In the genomic region with DNA sequence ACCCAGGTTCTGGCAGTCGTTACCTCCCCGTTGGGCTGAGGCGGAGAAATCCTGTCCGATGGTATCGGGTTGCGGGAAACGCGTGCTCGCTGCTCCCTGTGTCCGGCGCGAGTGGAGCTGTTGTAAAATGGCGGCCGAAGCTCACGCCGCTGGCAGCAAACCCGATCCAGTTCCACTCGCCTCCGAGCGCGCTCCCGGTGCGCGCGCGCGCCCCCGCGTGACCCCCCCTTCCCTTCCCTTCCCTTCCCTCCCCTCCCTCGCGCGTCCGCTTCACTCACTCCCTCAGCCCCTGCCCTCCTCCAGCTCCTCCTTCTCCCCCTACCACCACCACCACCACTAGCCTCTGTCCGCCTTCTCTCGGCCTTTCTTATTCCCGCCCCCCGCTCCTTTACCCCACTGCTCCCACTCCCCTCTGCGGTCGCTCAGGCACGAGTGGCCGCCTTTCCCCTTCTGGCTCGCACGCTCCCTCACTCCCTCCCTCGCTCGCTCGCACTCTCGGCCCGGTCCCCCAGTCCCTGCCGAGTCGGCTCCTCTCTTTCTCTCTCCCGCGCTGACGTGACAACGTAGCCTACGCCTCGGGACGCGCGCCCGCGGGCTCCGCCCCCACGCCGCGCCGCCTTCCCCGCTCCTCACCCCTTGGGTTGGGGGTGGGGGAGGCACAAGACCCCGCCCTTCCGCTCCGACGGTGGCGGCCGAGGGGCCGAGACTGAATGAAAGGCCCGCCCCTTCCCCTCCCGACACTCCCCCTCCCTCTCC, we compare ENCODE assay signal across 8 cellular contexts. TPM values are rescaled to one million over a fixed set of nuclear protein-coding genes. Genes with fewer than 3 reads are reported as not detected.
DNase-seq lines count a peak whose midpoint lies in the region; ATAC-seq and TF ChIP-seq lines count a peak whose summit lies in the region.

SYNCRIP (minus strand) TSS at position 113 of the 756 bp plus-strand sequence. CDS start 1,447 bp downstream, outside the sequence.

- 0 to 1% (median 0%) methylated on average over 61 to 76 of the region's 76 CpGs for WGBS in ovary, 3 donors
- WGBS in thymus: under 1% methylated on average over 76 of the region's 76 CpGs

- no peaks in the 10 kb centered on the region for H3K9me2 ChIP-seq in SU-DHL-6 (replicated peaks; ENCODE audit: insufficient read depth, low read length)

- peak within 1 kb of the TSS; percentile 85 for H3K4me2 ChIP-seq in SU-DHL-6 (ENCODE audit: low read depth, low read length, poor library complexity, severe bottlenecking)

- peak within 1 kb of the TSS; percentile 91 for H3K27ac ChIP-seq in SU-DHL-6 (ENCODE audit: low read depth, low read length)
- peak within 1 kb of the TSS; percentile 93 to 96 for H3K27ac ChIP-seq in ovary
- peak within 1 kb of the TSS; percentile 100 for H3K27ac ChIP-seq in thymus (ENCODE audit: low read depth)

- intact Hi-C loops in head of caudate nucleus (cut with DNase I) (loop anchor here (1.0 to 2.0 kb wide), 2 partner anchors 35 to 50 kb away; partner anchors contain the start of gene SNX14), ovary (cut with DNase I) (loop anchor here (1.0 to 5.0 kb wide), 6 partner anchors 34 to 51 kb away; partner anchors contain the start of gene SNX14 (in 2 of the 4))

- peak; percentile 59 for TF ChIP-seq EP300 in ovary (IDR thresholded peaks at IDR 0.05)

- peak within 1 kb of the TSS; percentile 99 for H3K9ac ChIP-seq in SU-DHL-6 (ENCODE audit: low read length)

- peaks cover 3% of the 10 kb centered on the region for H3K27me3 Mint-ChIP-seq in activated naive CD8-positive, alpha-beta T cell treated with anti-CD3 and anti-CD28 coated beads, Interleukin-2, amount 10 ng/mL, durations not matched to agents 7 days and 5 days

- peaks cover 5% of the 10 kb centered on the region for H3F3A ChIP-seq in SU-DHL-6 (ENCODE audit: insufficient read depth)

- peak; percentile 97 to 98 (median 98) for DNase-seq in NCI-H1417 (lab: John Stamatoyannopoulos, UW)
- DNase-seq in activated naive CD8-positive, alpha-beta T cell treated with anti-CD3 and anti-CD28 coated beads, Interleukin-2, amount 10 ng/mL, durations not matched to agents 7 days and 5 days: peak; percentile 99
- peak; percentile 95 to 100 (median 99) for DNase-seq in head of caudate nucleus
- DNase-seq in ovary: peak; percentile 99

- H3K9me3 ChIP-seq in SU-DHL-6 (ENCODE audit: insufficient read depth, low read length) (no peaks in the 10 kb centered on the region), ovary (no peaks in the 10 kb centered on the region), thymus (ENCODE audit: control insufficient read depth) (no peaks in the 10 kb centered on the region)

- peaks cover 31% of the 10 kb centered on the region for H3K36me3 Mint-ChIP-seq in activated naive CD8-positive, alpha-beta T cell treated with anti-CD3 and anti-CD28 coated beads, Interleukin-2, amount 10 ng/mL, durations not matched to agents 7 days and 5 days

- H3K36me3 ChIP-seq in SU-DHL-6 (ENCODE audit: low read length) (peaks cover 30% of the 10 kb centered on the region), ovary (no peaks in the 10 kb centered on the region), thymus (ENCODE audit: control insufficient read depth, insufficient read depth) (peaks cover 5% of the 10 kb centered on the region)

- peak within 1 kb of the TSS; percentile 57 for H2AFZ ChIP-seq in SU-DHL-6 (ENCODE audit: low read depth, low read length, severe bottlenecking)

- peaks cover 39% of the 10 kb centered on the region for H3K4me1 Mint-ChIP-seq in activated naive CD8-positive, alpha-beta T cell treated with anti-CD3 and anti-CD28 coated beads, Interleukin-2, amount 10 ng/mL, durations not matched to agents 7 days and 5 days

- H3K4me3 ChIP-seq in GM12875 (ENCODE audit: low read depth, low read length): peak within 1 kb of the TSS; percentile 91
- peak within 1 kb of the TSS; percentile 83 for H3K4me3 ChIP-seq in SU-DHL-6 (ENCODE audit: insufficient read depth, low read length, poor library complexity, severe bottlenecking)
- peak within 1 kb of the TSS; percentile 77 for H3K4me3 ChIP-seq in ovary
- H3K4me3 ChIP-seq in thymus (ENCODE audit: low read length): peak within 1 kb of the TSS; percentile 98

- peak within 1 kb of the TSS; percentile 97 for H3K4me3 Mint-ChIP-seq in activated naive CD8-positive, alpha-beta T cell treated with anti-CD3 and anti-CD28 coated beads, Interleukin-2, amount 10 ng/mL, durations not matched to agents 7 days and 5 days

- TF ChIP-seq POLR2A in ovary (IDR thresholded peaks at IDR 0.05): peak; percentile 96

- H3K4me1 ChIP-seq in ovary (ENCODE audit: insufficient read depth) (peaks cover 6% of the 10 kb centered on the region), thymus (ENCODE audit: control insufficient read depth, insufficient read depth, low read length) (peaks cover 11% of the 10 kb centered on the region)

- H3K79me2 ChIP-seq in SU-DHL-6 (ENCODE audit: insufficient read depth, low read length): peaks cover 48% of the 10 kb centered on the region

- POLR2A ChIA-PET in activated naive CD8-positive, alpha-beta T cell treated with anti-CD3 and anti-CD28 coated beads, Interleukin-2, amount 10 ng/mL, durations not matched to agents 7 days and 5 days (lab: Charles Lee): interaction anchor here (0.6 to 9.7 kb wide), 12 partner anchors 11 to 241 kb away, joined by 3 to 645 read pairs (median 5); partner anchors contain the start of genes NT5E and SNX14

- H3K27me3 ChIP-seq in SU-DHL-6 (ENCODE audit: low read length) (no peaks in the 10 kb centered on the region), ovary (no peaks in the 10 kb centered on the region), thymus (ENCODE audit: control insufficient read depth, insufficient read depth) (no peaks in the 10 kb centered on the region)

- H4K20me1 ChIP-seq in SU-DHL-6 (ENCODE audit: low read depth, low read length): peaks cover 33% of the 10 kb centered on the region

- H3K9me3 Mint-ChIP-seq in activated naive CD8-positive, alpha-beta T cell treated with anti-CD3 and anti-CD28 coated beads, Interleukin-2, amount 10 ng/mL, durations not matched to agents 7 days and 5 days: no peaks in the 10 kb centered on the region

- H3K27ac Mint-ChIP-seq in activated naive CD8-positive, alpha-beta T cell treated with anti-CD3 and anti-CD28 coated beads, Interleukin-2, amount 10 ng/mL, durations not matched to agents 7 days and 5 days: peak within 1 kb of the TSS; percentile 100

- TF ChIP-seq CTCF in GM12875 (IDR thresholded peaks at IDR 0.05; ENCODE audit: borderline replicate concordance, insufficient read depth, low read depth, low read length): no peak
- TF ChIP-seq CTCF in SU-DHL-6 (IDR thresholded peaks at IDR 0.05; ENCODE audit: insufficient read depth, low read length, poor library complexity, severe bottlenecking): no peak
- no peak for TF ChIP-seq CTCF in ovary (IDR thresholded peaks at IDR 0.05)

- ATAC-seq in HG02763 (IDR thresholded peaks at IDR 0.05; ENCODE audit: unreplicated experiment): peak; percentile 74
- peak; percentile 84 for ATAC-seq in activated naive CD8-positive, alpha-beta T cell treated with anti-CD3 and anti-CD28 coated beads, Interleukin-2, amount 10 ng/mL, durations not matched to agents 7 days and 5 days (ENCODE audit: low read depth)

RNA-seq across cellular contexts. Expression of gene SYNCRIP, which starts in this region (rescaled TPM):
- total RNA-seq in activated naive CD8-positive, alpha-beta T cell treated with anti-CD3 and anti-CD28 coated beads, Interleukin-2, amount 10 ng/mL, durations not matched to agents 7 days and 5 days: 10 to 100 TPM; 94.4 to 99.3 TPM
- 100 to 1,000 TPM in 2 of 7 donors, 10 to 100 TPM in 5; 45.5 to 109 (median 92.8) TPM for total RNA-seq in ovary
- polyA plus RNA-seq in ovary (100 to 1,000 TPM in 1 of 2 donors, 10 to 100 TPM in 1; 33.2 to 101 TPM), thymus (50.6 TPM)

Comparison
In these comparisons a context has a peak if more than half of its experiments do, and no peak if none do; other contexts are left out.
1. Peak in every context shown above with its lines: DNase-seq, ATAC-seq, H3K4me3 ChIP-seq and H3K27ac ChIP-seq.